Comparison of ENCODE assay signal across 14 cellular contexts in the genomic region with DNA sequence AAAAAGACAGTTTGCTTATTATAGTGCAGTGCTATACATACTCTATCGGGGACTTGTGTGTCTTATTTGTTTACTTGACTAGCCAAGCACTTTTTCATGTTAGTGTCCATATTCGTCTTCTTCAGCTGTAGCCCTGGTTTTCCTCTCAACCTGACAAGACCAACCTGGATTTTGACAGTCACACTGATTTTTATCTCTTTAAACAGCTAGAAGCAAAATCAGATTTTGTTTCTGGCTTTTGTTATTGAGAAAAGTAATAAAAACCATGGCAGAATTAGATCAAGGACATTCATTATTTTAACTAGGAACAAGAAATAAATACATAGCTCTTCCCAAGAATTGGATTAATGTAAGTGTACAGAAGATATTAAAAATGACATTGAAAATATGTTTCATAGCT. TPM values are rescaled to one million over a fixed set of nuclear protein-coding genes. Genes with fewer than 3 reads are reported as not detected.
DNase-seq lines count a peak whose midpoint lies in the region; ATAC-seq and TF ChIP-seq lines count a peak whose summit lies in the region.
"Had no signal": no experiment of that assay in that cellular context is flagged by ENCODE, and none has a peak within 500 bp of the region (broad histone marks: within the 10 kb centered on the region; RNA-seq: fewer than 3 reads in every experiment).

No MANE protein-coding gene starts in this region.

- H3K36me3 Mint-ChIP-seq in GM23338 (ENCODE audit: low read depth) = peaks cover 5% of the 10 kb centered on the region; the same call in 1 of the 3 replicates
- H3K36me3 Mint-ChIP-seq in WTC11 = peaks cover 2% of the 10 kb centered on the region; the same call in 1 of the 2 replicates
- H3K36me3 Mint-ChIP-seq in mesothelial cell of epicardium = no peaks in the 10 kb centered on the region

- H3K27ac ChIP-seq in GM23338 (ENCODE audit: low read depth) (no peak overlapping the region), rectal smooth muscle tissue (ENCODE audit: low read depth, low read length) (peak overlapping the region; percentile 74)
- H3K27ac ChIP-seq: BLaER1 treated with 17β-estradiol and CSF1 and Interleukin-3, amounts not matched to agents 10 nM and 100 nM had no signal

- no peak overlapping the region for H3K4me3 Mint-ChIP-seq in GM23338
- H3K4me3 Mint-ChIP-seq in WTC11 = no peak overlapping the region
- H3K4me3 Mint-ChIP-seq in mesothelial cell of epicardium = no peak overlapping the region
- H3K4me3 Mint-ChIP-seq: CD4-positive, alpha-beta T cell had no signal

- H3K4me3 ChIP-seq in GM23338 (no peak overlapping the region), rectal smooth muscle tissue (ENCODE audit: low read length) (no peak overlapping the region)
- H3K4me3 ChIP-seq: BLaER1 treated with 17β-estradiol and CSF1 and Interleukin-3, amounts not matched to agents 10 nM and 100 nM; GM12878 had no signal

- H3K4me1 Mint-ChIP-seq in GM23338 (peaks cover 84% of the 10 kb centered on the region), WTC11 (peaks cover 92% of the 10 kb centered on the region), mesothelial cell of epicardium (peaks cover 69% of the 10 kb centered on the region)

- H3K9me3 Mint-ChIP-seq in GM23338 = no peaks in the 10 kb centered on the region
- no peaks in the 10 kb centered on the region for H3K9me3 Mint-ChIP-seq in WTC11
- no peaks in the 10 kb centered on the region for H3K9me3 Mint-ChIP-seq in mesothelial cell of epicardium
- H3K9me3 Mint-ChIP-seq: CD4-positive, alpha-beta T cell had no signal

- H3K27ac Mint-ChIP-seq in GM23338 (peak overlapping the region; percentile 73; the same call in 1 of the 2 replicates), WTC11 (peak overlapping the region; percentile 73), mesothelial cell of epicardium (peak overlapping the region; percentile 77)
- H3K27ac Mint-ChIP-seq: CD4-positive, alpha-beta T cell had no signal

- H3K79me2 ChIP-seq in GM23338 (replicated peaks; ENCODE audit: insufficient read depth) = peaks cover 91% of the 10 kb centered on the region

- H3K4me1 ChIP-seq in GM23338 (ENCODE audit: insufficient read depth) = peaks cover 72% of the 10 kb centered on the region
- peaks cover 13% of the 10 kb centered on the region for H3K4me1 ChIP-seq in rectal smooth muscle tissue (ENCODE audit: control insufficient read depth, insufficient read depth, low read length)

- ATAC-seq in GM23338 (no peak), WTC11 (no peak), GM21515 (IDR thresholded peaks at IDR 0.05; ENCODE audit: unreplicated experiment) (no peak), GM18520 (IDR thresholded peaks at IDR 0.05; ENCODE audit: unreplicated experiment) (no peak)
- ATAC-seq: GM12878 had no signal

- H3K36me3 ChIP-seq in GM23338 (ENCODE audit: insufficient read depth) (no peaks in the 10 kb centered on the region), rectal smooth muscle tissue (ENCODE audit: control insufficient read depth, insufficient read depth, low read length) (no peaks in the 10 kb centered on the region)

- H3K27me3 ChIP-seq in GM23338 (ENCODE audit: insufficient read depth) (no peaks in the 10 kb centered on the region), rectal smooth muscle tissue (ENCODE audit: control insufficient read depth, insufficient read depth, low read length) (no peaks in the 10 kb centered on the region)
- H3K27me3 ChIP-seq: BLaER1 treated with 17β-estradiol and CSF1 and Interleukin-3, amounts not matched to agents 10 nM and 100 nM had no signal

- POLR2A ChIA-PET in WTC11 (lab: Charles Lee) = interaction anchor here (0.6 kb wide), 1 partner anchor 18 kb away, joined by 3 read pairs; no protein-coding TSS in a partner anchor

- TF ChIP-seq CTCF in GM23338 (conservative IDR thresholded peaks at IDR 0.05; ENCODE audit: low read depth in 2 of 2) (no peak), WTC11 (IDR thresholded peaks at IDR 0.05) (no peak), mesothelial cell of epicardium (IDR thresholded peaks at IDR 0.05; ENCODE audit: unreplicated experiment) (no peak)

- no peaks in the 10 kb centered on the region for H3K9me2 ChIP-seq in GM23338 (ENCODE audit: insufficient read depth)

- CTCF ChIA-PET in WTC11 (lab: Charles Lee) = interaction anchor here (0.6 kb wide), 1 partner anchor 119 kb away, joined by 4 read pairs; no protein-coding TSS in a partner anchor

- H2AFZ ChIP-seq in GM23338 = no peak overlapping the region

- no peaks in the 10 kb centered on the region for H3F3A ChIP-seq in GM23338 (replicated peaks; ENCODE audit: low read depth)

- no peaks in the 10 kb centered on the region for H4K20me1 ChIP-seq in GM23338 (replicated peaks; ENCODE audit: insufficient read depth)

- DNase-seq in GM23338 (ENCODE audit: low spot score) (no peak), WTC11 (ENCODE audit: low spot score) (no peak), mesothelial cell of epicardium (ENCODE audit: low spot score in 2 of 2, unreplicated experiment in 2 of 2) (no peak), HCEC 1CT (no peak), activated gamma-delta T cell (lab: John Stamatoyannopoulos, UW) (no peak)
- DNase-seq: 8988T; CD4-positive, alpha-beta T cell; DMS79 had no signal

- H3K4me2 ChIP-seq in GM23338 = 0 out of 2 replicates have a peak overlapping the region, but pooled peaks have one; percentile 3
- H3K4me2 ChIP-seq: BLaER1 treated with 17β-estradiol and CSF1 and Interleukin-3, amounts not matched to agents 10 nM and 100 nM had no signal

- H3K27me3 Mint-ChIP-seq in GM23338 (ENCODE audit: insufficient read depth, low read depth, poor library complexity) (peaks cover 8% of the 10 kb centered on the region), WTC11 (ENCODE audit: low read depth) (no peaks in the 10 kb centered on the region), mesothelial cell of epicardium (ENCODE audit: low read depth) (no peaks in the 10 kb centered on the region)
- H3K27me3 Mint-ChIP-seq: CD4-positive, alpha-beta T cell had no signal

- no peak overlapping the region for H3K9ac ChIP-seq in rectal smooth muscle tissue (ENCODE audit: low read length)
- H3K9ac ChIP-seq: BLaER1 treated with 17β-estradiol and CSF1 and Interleukin-3, amounts not matched to agents 10 nM and 100 nM had no signal

TF ChIP-seq in GM23338, 12 proteins besides CTCF, POLR2A, EP300 and RAD21 (continues in another document):
- TF ChIP-seq ZNF331 (CRISPR knock-in tag; IDR thresholded peaks at IDR 0.05; ENCODE audit: low read depth) (no peak), EZH2phosphoT487 (IDR thresholded peaks at IDR 0.05; ENCODE audit: unreplicated experiment) (no peak), EZH2 (IDR thresholded peaks at IDR 0.05; ENCODE audit: low read depth, unreplicated experiment) (no peak), NANOG (IDR thresholded peaks at IDR 0.05; ENCODE audit: borderline replicate concordance) (no peak), JUNB (IDR thresholded peaks at IDR 0.05; ENCODE audit: unreplicated experiment) (no peak), ZNF114 (CRISPR knock-in tag; IDR thresholded peaks at IDR 0.05) (no peak)

TF ChIP-seq in WTC11, 78 proteins besides CTCF, POLR2A, EP300 and RAD21 (continues in another document):
- TF ChIP-seq MYBL2 (CRISPR knock-in tag; IDR thresholded peaks at IDR 0.05) (no peak), SMAD3 (CRISPR knock-in tag; IDR thresholded peaks at IDR 0.05; ENCODE audit: borderline replicate concordance) (no peak)
- TF ChIP-seq, protein P1, sequence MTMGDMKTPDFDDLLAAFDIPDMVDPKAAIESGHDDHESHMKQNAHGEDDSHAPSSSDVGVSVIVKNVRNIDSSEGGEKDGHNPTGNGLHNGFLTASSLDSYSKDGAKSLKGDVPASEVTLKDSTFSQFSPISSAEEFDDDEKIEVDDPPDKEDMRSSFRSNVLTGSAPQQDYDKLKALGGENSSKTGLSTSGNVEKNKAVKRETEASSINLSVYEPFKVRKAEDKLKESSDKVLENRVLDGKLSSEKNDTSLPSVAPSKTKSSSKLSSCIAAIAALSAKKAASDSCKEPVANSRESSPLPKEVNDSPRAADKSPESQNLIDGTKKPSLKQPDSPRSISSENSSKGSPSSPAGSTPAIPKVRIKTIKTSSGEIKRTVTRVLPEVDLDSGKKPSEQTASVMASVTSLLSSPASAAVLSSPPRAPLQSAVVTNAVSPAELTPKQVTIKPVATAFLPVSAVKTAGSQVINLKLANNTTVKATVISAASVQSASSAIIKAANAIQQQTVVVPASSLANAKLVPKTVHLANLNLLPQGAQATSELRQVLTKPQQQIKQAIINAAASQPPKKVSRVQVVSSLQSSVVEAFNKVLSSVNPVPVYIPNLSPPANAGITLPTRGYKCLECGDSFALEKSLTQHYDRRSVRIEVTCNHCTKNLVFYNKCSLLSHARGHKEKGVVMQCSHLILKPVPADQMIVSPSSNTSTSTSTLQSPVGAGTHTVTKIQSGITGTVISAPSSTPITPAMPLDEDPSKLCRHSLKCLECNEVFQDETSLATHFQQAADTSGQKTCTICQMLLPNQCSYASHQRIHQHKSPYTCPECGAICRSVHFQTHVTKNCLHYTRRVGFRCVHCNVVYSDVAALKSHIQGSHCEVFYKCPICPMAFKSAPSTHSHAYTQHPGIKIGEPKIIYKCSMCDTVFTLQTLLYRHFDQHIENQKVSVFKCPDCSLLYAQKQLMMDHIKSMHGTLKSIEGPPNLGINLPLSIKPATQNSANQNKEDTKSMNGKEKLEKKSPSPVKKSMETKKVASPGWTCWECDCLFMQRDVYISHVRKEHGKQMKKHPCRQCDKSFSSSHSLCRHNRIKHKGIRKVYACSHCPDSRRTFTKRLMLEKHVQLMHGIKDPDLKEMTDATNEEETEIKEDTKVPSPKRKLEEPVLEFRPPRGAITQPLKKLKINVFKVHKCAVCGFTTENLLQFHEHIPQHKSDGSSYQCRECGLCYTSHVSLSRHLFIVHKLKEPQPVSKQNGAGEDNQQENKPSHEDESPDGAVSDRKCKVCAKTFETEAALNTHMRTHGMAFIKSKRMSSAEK (CRISPR knock-in tag; IDR thresholded peaks at IDR 0.05; ENCODE audit: borderline replicate concordance) = no peak
- TF ChIP-seq, protein P2, sequence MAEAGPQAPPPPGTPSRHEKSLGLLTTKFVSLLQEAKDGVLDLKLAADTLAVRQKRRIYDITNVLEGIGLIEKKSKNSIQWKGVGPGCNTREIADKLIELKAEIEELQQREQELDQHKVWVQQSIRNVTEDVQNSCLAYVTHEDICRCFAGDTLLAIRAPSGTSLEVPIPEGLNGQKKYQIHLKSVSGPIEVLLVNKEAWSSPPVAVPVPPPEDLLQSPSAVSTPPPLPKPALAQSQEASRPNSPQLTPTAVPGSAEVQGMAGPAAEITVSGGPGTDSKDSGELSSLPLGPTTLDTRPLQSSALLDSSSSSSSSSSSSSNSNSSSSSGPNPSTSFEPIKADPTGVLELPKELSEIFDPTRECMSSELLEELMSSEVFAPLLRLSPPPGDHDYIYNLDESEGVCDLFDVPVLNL (CRISPR knock-in tag; IDR thresholded peaks at IDR 0.05; ENCODE audit: borderline replicate concordance, low read depth) = no peak

RNA-seq across cellular contexts. Expression of a gene that starts 56.8 kb away (rescaled TPM):
- 118 and 146 TPM in 2 replicates for total RNA-seq in GM23338 (2014; rRNA removed; shearing (Covaris generic))
- 154 and 263 TPM in 2 replicates for polyA plus RNA-seq in GM23338 (2016; fragmentation: Nextera tagmentation; extraction: Ambion mirVana)
- 103 to 112 TPM (median 111 TPM) in 3 replicates for total RNA-seq in WTC11 (2021)
- total RNA-seq in mesothelial cell of epicardium = 78.6 to 84.8 TPM (median 83.7 TPM) in 3 replicates
- total RNA-seq: G401 had no signal
